Comparison of ENCODE assay signal across 17 cellular contexts in the genomic region with DNA sequence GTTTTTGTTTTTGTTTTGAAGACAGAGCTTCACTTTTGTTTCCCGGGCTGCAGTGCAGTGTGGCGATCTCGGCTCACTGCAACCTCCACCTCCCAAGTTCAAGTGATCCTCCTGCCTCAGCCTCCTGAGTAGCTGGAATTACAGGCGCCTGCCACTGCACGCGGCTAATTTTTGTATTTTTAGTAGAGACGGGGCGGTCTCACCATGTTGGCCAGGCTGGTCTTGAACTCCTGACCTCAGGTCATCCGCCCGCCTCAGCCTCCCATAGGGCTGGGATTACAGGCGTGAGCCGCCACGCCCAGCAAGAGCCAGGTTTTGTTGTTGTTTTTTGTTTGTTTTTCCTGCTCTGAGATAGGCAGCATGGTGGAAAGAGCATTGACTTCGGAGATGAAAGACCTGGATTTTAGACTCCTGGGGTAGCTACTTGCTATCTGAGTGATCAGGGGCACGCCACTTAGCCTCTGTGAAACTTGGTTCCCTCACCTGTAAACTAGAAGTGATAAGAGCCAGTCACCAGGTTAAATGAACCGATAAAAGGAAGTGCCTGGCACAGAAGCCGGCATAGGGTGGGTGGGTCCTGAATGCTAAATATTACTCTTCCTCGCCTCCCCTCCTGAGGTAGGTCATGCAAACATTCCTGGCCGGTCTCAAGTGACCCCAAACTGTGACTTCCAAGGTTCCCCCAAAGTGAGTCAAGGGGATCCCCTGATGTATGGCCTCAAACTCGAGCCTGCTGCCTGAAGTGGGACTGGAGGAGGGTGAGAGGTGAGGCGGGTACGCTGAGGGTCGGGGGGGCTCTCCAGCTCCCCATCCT.
A peak's percentile ranks its signal among the peaks of the same experiment; 100 is the strongest.
DNase-seq lines count a peak whose midpoint lies in the region; ATAC-seq, FAIRE-seq and TF ChIP-seq lines count a peak whose summit lies in the region.
"Had no signal": no experiment of that assay in that cellular context is flagged by ENCODE, and none has a peak within 500 bp of the region (broad histone marks: within the 10 kb centered on the region; RNA-seq: fewer than 3 reads in every experiment).

No MANE protein-coding gene starts in this region.

- H2AFZ ChIP-seq in endothelial cell of umbilical vein (ENCODE audit: low read depth, low read length) (no peak overlapping the region), osteoblast (ENCODE audit: low read length) (no peak overlapping the region)

- peaks cover 0 to 37% (median 22%) of the 10 kb centered on the region in 7 donors for H3K4me1 Mint-ChIP-seq in naive thymus-derived CD4-positive, alpha-beta T cell

- CTCF ChIA-PET in endothelial cell of umbilical vein (lab: Charles Lee), result interaction anchor here (4.4 kb wide), 1 partner anchor 12 kb away, joined by 29 read pairs; no protein-coding TSS in a partner anchor
- CTCF ChIA-PET in naive thymus-derived CD4-positive, alpha-beta T cell (lab: Charles Lee), result no interaction called here

- H3K9me3 ChIP-seq in BLaER1 (peaks cover 10% of the 10 kb centered on the region), HUES48 (ENCODE audit: control insufficient read depth, insufficient read depth, low read length) (no peaks in the 10 kb centered on the region), endothelial cell of umbilical vein (replicated peaks; ENCODE audit: control insufficient read depth, insufficient read depth, low read length) (no peaks in the 10 kb centered on the region), right cardiac atrium (ENCODE audit: control insufficient read depth, low read length) (no peaks in the 10 kb centered on the region), osteoblast (ENCODE audit: low read depth, low read length) (no peaks in the 10 kb centered on the region)
- no peaks in the 10 kb centered on the region for H3K9me3 ChIP-seq in naive thymus-derived CD4-positive, alpha-beta T cell (ENCODE audit: control insufficient read depth in 2 of 3, low read length in 3 of 3)
- H3K9me3 ChIP-seq: adrenal gland, BE2C had no signal

- peaks cover 62% of the 10 kb centered on the region for H3K36me3 ChIP-seq in BLaER1
- no peaks in the 10 kb centered on the region for H3K36me3 ChIP-seq in HUES48 (ENCODE audit: control insufficient read depth, insufficient read depth, low read length)
- peaks cover 0 to 3% of the 10 kb centered on the region in 2 experiments for H3K36me3 ChIP-seq in endothelial cell of umbilical vein (ENCODE audit: control insufficient read depth in 2 of 2, extremely low read depth in 1 of 2, insufficient read depth in 2 of 2, low read length in 2 of 2)
- peaks cover 0 to 43% (median 17%) of the 10 kb centered on the region in 3 experiments for H3K36me3 ChIP-seq in naive thymus-derived CD4-positive, alpha-beta T cell (ENCODE audit: control insufficient read depth in 2 of 3, insufficient read depth in 3 of 3, low read length in 3 of 3)
- H3K36me3 ChIP-seq in osteoblast (ENCODE audit: insufficient read depth, low read length), result no peaks in the 10 kb centered on the region
- H3K36me3 ChIP-seq: adrenal gland, BE2C had no signal

- H3K27me3 Mint-ChIP-seq in naive thymus-derived CD4-positive, alpha-beta T cell, result no peaks in the 10 kb centered on the region

- TF ChIP-seq CTCF in endothelial cell of umbilical vein (IDR thresholded peaks at IDR 0.05; ENCODE audit: extremely low read depth in 1 of 2, insufficient read depth in 1 of 2, low read depth in 1 of 2, low read length in 2 of 2) (no peak), osteoblast (IDR thresholded peaks at IDR 0.05; ENCODE audit: extremely low read depth, low read depth, low read length) (no peak)

- FAIRE-seq in endothelial cell of umbilical vein (lab: Jason Lieb, UNC), result no peak
- FAIRE-seq: islet of Langerhans had no signal

- POLR2A ChIA-PET in endothelial cell of umbilical vein (lab: Charles Lee), result no interaction called here
- POLR2A ChIA-PET in naive thymus-derived CD4-positive, alpha-beta T cell (lab: Charles Lee), result no interaction called here

- H3K27ac ChIP-seq in BLaER1, result peak overlapping the region; percentile 35; the same call in 1 of the 2 replicates
- H3K27ac ChIP-seq in HUES48 (ENCODE audit: low read depth, low read length), result peak overlapping the region; percentile 63
- H3K27ac ChIP-seq in endothelial cell of umbilical vein (ENCODE audit: insufficient read depth, low read depth, low read length), result peak overlapping the region; percentile 24
- no peak overlapping the region for H3K27ac ChIP-seq in naive thymus-derived CD4-positive, alpha-beta T cell (ENCODE audit: low read depth, low read length)
- no peak overlapping the region for H3K27ac ChIP-seq in right cardiac atrium (ENCODE audit: low read length)
- H3K27ac ChIP-seq in osteoblast (ENCODE audit: low read depth, low read length), result no peak overlapping the region
- H3K27ac ChIP-seq: adrenal gland had no signal

- intact Hi-C loops in endothelial cell of umbilical vein (cut with micrococcal nuclease), result no loop called here
- intact Hi-C loops in naive thymus-derived CD4-positive, alpha-beta T cell (cut with micrococcal nuclease), result no loop called here
- intact Hi-C loops in right cardiac atrium (cut with DNase I), result no loop called here

- TF ChIP-seq POLR2A in endothelial cell of umbilical vein (IDR thresholded peaks at IDR 0.05; ENCODE audit: low read depth, low read length), result no peak

- dilution Hi-C loops in endothelial cell of umbilical vein (cut with MboI; ENCODE audit: extremely low pct_ligation_motif_present, low sequenced_read_pairs), result no loop called here

- ATAC-seq in naive thymus-derived CD4-positive, alpha-beta T cell, result no peak
- ATAC-seq in GM19397 (IDR thresholded peaks at IDR 0.05; ENCODE audit: unreplicated experiment) (no peak), HG02970 (IDR thresholded peaks at IDR 0.05; ENCODE audit: low FRiP score, unreplicated experiment) (no peak), right cardiac atrium (no peak)
- ATAC-seq: activated CD4-positive, CD25-positive, alpha-beta regulatory T cell treated with anti-CD3 and anti-CD28 coated beads, Interleukin-2, amount 50 U/mL, for 24 hours had no signal

- no TSS peak for BruUV-seq in endothelial cell of umbilical vein (replicated peaks; lab: Mats Ljungman, UMichigan)

- H3K27me3 ChIP-seq in BLaER1, result no peaks in the 10 kb centered on the region
- no peaks in the 10 kb centered on the region for H3K27me3 ChIP-seq in HUES48 (ENCODE audit: control insufficient read depth, insufficient read depth, low read length)
- H3K27me3 ChIP-seq in endothelial cell of umbilical vein (ENCODE audit: control insufficient read depth in 2 of 2, insufficient read depth in 2 of 2, low read length in 2 of 2), result no peaks in the 10 kb centered on the region
- no peaks in the 10 kb centered on the region for H3K27me3 ChIP-seq in naive thymus-derived CD4-positive, alpha-beta T cell (ENCODE audit: control insufficient read depth in 2 of 2, insufficient read depth in 2 of 2, low read length in 2 of 2)
- no peaks in the 10 kb centered on the region for H3K27me3 ChIP-seq in right cardiac atrium (ENCODE audit: control insufficient read depth, insufficient read depth)
- H3K27me3 ChIP-seq in osteoblast (ENCODE audit: insufficient read depth, low read length), result no peaks in the 10 kb centered on the region
- H3K27me3 ChIP-seq: adrenal gland, BE2C had no signal

- no peaks in the 10 kb centered on the region for H3K9me1 ChIP-seq in endothelial cell of umbilical vein (replicated peaks; ENCODE audit: control insufficient read depth, extremely low read depth, insufficient read depth, low read length)

- H3K9me3 Mint-ChIP-seq in naive thymus-derived CD4-positive, alpha-beta T cell, result no peaks in the 10 kb centered on the region

- H3K4me3 Mint-ChIP-seq in naive thymus-derived CD4-positive, alpha-beta T cell, result peak overlapping the region in 4 of 10 donors; percentile 16 to 60 (median 28)

- peaks cover 22% of the 10 kb centered on the region for H3K4me1 ChIP-seq in BLaER1
- H3K4me1 ChIP-seq in HUES48 (ENCODE audit: control insufficient read depth, insufficient read depth, low read length), result peaks cover 17% of the 10 kb centered on the region
- H3K4me1 ChIP-seq in endothelial cell of umbilical vein (ENCODE audit: control insufficient read depth, extremely low read depth, insufficient read depth, low read length), result peaks cover 6% of the 10 kb centered on the region
- H3K4me1 ChIP-seq in naive thymus-derived CD4-positive, alpha-beta T cell (ENCODE audit: control insufficient read depth in 2 of 2, insufficient read depth in 2 of 2, low read length in 2 of 2), result peaks cover 0 to 4% of the 10 kb centered on the region in 2 donors
- H3K4me1 ChIP-seq in right cardiac atrium (ENCODE audit: control insufficient read depth, insufficient read depth, low read length), result no peaks in the 10 kb centered on the region
- peaks cover 19% of the 10 kb centered on the region for H3K4me1 ChIP-seq in osteoblast (ENCODE audit: insufficient read depth, low read length)
- H3K4me1 ChIP-seq: adrenal gland, BE2C had no signal

- H3K9ac ChIP-seq in BLaER1 (no peak overlapping the region), HUES48 (ENCODE audit: low read depth, low read length) (no peak overlapping the region), endothelial cell of umbilical vein (replicated peaks; ENCODE audit: extremely low read depth, insufficient read depth, low read length) (no peak overlapping the region)

- H3K4me3 ChIP-seq in BLaER1 (no peak overlapping the region), HUES48 (ENCODE audit: low read depth, low read length) (no peak overlapping the region), endothelial cell of umbilical vein (replicated peaks in 1 of 3; ENCODE audit: insufficient read depth in 1 of 3, low read depth in 1 of 3, low read length in 3 of 3) (no peak overlapping the region), right cardiac atrium (ENCODE audit: low read length) (no peak overlapping the region), osteoblast (ENCODE audit: insufficient read depth, low read length) (no peak overlapping the region)
- no peak overlapping the region for H3K4me3 ChIP-seq in naive thymus-derived CD4-positive, alpha-beta T cell (ENCODE audit: low read length)
- H3K4me3 ChIP-seq: adrenal gland had no signal

- peak overlapping the region; percentile 15 to 88 (median 66) for H3K27ac Mint-ChIP-seq in naive thymus-derived CD4-positive, alpha-beta T cell

- DNase-seq in endothelial cell of umbilical vein (ENCODE audit: low read depth, low spot score) (no peak), right cardiac atrium (no peak), osteoblast (ENCODE audit: insufficient read length, low spot score, missing footprints) (no peak)
- DNase-seq in naive thymus-derived CD4-positive, alpha-beta T cell, result no peak
- DNase-seq: BE2C; KG1; NCI-H1417 treated with DMSO at 0.1 percent for 48 hours; SHP77 treated with DMSO at 0.1 percent for 48 hours; stimulated activated CD4-positive, alpha-beta T cell treated with anti-CD3 and anti-CD28 coated beads, Interleukin-15, amount 100 ng/mL, for 24 hours; T-helper 2 cell had no signal

- no peaks in the 10 kb centered on the region for H4K20me1 ChIP-seq in BLaER1
- no peaks in the 10 kb centered on the region for H4K20me1 ChIP-seq in endothelial cell of umbilical vein (replicated peaks; ENCODE audit: control insufficient read depth, extremely low read depth, insufficient read depth, low read length)
- H4K20me1 ChIP-seq in osteoblast (ENCODE audit: insufficient read depth, low read length), result no peaks in the 10 kb centered on the region

- H3K4me2 ChIP-seq in BLaER1 (peak overlapping the region; percentile 43), endothelial cell of umbilical vein (ENCODE audit: insufficient read depth, low read length) (no peak overlapping the region), osteoblast (ENCODE audit: insufficient read depth, low read length) (no peak overlapping the region)

- H3K36me3 Mint-ChIP-seq in naive thymus-derived CD4-positive, alpha-beta T cell, result peaks cover 16 to 52% (median 31%) of the 10 kb centered on the region in 5 donors

- 89% methylated on average over 23 of the region's 23 CpGs for WGBS in right cardiac atrium

- H3K79me2 ChIP-seq in endothelial cell of umbilical vein (ENCODE audit: control insufficient read depth, insufficient read depth, low read length) (no peaks in the 10 kb centered on the region), osteoblast (ENCODE audit: insufficient read depth, low read length) (no peaks in the 10 kb centered on the region)

Comparison
In these comparisons a context has a peak if more than half of its experiments do, and no peak if none do; other contexts are left out.
1. H3K27ac ChIP-seq: peak in BLaER1 (single experiment), HUES48 (single experiment) and endothelial cell of umbilical vein (single experiment); none in naive thymus-derived CD4-positive, alpha-beta T cell (single experiment), right cardiac atrium (single experiment) and osteoblast (single experiment).